ENCODE assay signal across 1 cellular context in the genomic region with DNA sequence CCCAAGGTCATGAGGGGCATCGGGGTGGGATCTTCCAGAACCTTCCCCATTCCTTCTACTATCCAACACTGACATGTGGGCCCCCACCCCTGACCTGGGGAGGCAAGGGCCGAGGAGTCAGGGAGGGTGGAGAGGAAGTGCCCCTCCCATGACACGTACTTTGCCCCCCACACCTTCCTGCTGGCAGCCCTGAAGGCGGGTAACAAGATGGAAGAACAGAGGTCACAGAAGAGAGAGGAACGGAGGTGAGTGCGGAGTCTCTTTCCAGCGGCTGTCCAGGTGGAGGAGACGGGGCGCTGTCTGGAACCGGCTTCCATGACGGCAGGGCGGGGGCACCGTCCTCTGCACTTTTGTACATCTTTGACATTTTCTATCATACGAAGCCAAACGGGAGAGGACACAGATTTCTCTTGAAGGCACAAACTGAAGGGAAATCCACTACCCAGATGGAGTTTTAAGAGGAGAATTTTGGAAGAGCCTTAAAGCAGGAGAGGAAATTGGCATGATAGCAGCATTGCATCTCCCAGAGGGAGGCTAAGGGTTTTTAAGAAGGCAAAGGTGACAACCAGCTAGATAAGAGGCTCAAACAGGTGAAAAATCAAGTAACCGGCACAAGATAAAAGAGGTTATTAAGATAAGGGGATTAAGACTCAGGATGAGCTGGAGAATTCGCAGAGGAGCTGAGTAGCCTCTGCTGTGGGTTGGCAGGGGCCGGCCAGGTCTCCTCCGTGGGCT.
TF ChIP-seq lines count a peak whose summit lies in the region.

No MANE protein-coding gene starts in this region.

TF ChIP-seq in H1, 55 proteins besides CTCF, POLR2A, EP300 and RAD21:
- TF ChIP-seq JUND (IDR thresholded peaks at IDR 0.05; ENCODE audit: low read length) (no peak), TCF12 (IDR thresholded peaks at IDR 0.05; ENCODE audit: low read depth, low read length) (no peak), ASH2L (IDR thresholded peaks at IDR 0.05; ENCODE audit: low read length) (no peak), SIX5 (IDR thresholded peaks at IDR 0.05; ENCODE audit: low read depth, low read length) (no peak), NRF1 (IDR thresholded peaks at IDR 0.05; ENCODE audit: low read depth, low read length) (no peak), FOSL1 (IDR thresholded peaks at IDR 0.05; ENCODE audit: insufficient read depth, low read depth, low read length) (no peak), KDM5A (IDR thresholded peaks at IDR 0.05; ENCODE audit: low read length) (no peak), POU5F1 (IDR thresholded peaks at IDR 0.05; ENCODE audit: low read depth, low read length) (no peak)
- TF ChIP-seq, protein P1, sequence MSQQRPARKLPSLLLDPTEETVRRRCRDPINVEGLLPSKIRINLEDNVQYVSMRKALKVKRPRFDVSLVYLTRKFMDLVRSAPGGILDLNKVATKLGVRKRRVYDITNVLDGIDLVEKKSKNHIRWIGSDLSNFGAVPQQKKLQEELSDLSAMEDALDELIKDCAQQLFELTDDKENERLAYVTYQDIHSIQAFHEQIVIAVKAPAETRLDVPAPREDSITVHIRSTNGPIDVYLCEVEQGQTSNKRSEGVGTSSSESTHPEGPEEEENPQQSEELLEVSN (IDR thresholded peaks at IDR 0.05), result no peak
- TF ChIP-seq, protein P2, sequence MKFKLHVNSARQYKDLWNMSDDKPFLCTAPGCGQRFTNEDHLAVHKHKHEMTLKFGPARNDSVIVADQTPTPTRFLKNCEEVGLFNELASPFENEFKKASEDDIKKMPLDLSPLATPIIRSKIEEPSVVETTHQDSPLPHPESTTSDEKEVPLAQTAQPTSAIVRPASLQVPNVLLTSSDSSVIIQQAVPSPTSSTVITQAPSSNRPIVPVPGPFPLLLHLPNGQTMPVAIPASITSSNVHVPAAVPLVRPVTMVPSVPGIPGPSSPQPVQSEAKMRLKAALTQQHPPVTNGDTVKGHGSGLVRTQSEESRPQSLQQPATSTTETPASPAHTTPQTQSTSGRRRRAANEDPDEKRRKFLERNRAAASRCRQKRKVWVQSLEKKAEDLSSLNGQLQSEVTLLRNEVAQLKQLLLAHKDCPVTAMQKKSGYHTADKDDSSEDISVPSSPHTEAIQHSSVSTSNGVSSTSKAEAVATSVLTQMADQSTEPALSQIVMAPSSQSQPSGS (IDR thresholded peaks at IDR 0.05; ENCODE audit: low read length), result no peak
